16 cellular contexts compared by ENCODE assay signal in genomic region chr5:173535976-173536639, GRCh38.
DNase-seq lines count a peak whose midpoint lies in the region; ATAC-seq, FAIRE-seq and TF ChIP-seq lines count a peak whose summit lies in the region.
"Had no signal": no experiment of that assay in that cellular context is flagged by ENCODE, and none has a peak within 500 bp of the region (broad histone marks: within the 10 kb centered on the region; RNA-seq: fewer than 3 reads in every experiment).

No MANE protein-coding gene starts in this region.

- DNase-seq in DMS53 (lab: John Stamatoyannopoulos, UW) (peak; percentile 12), DMS53 treated with DMSO at 0.1 percent for 48 hours (lab: John Stamatoyannopoulos, UW; ENCODE audit: unreplicated experiment) (no peak), RPMI7951 (ENCODE audit: low read depth) (peak; percentile 39), fibroblast of pulmonary artery (ENCODE audit: low read depth) (peak; percentile 24), urothelium cell line (ENCODE audit: low spot score) (peak; percentile 18), OCI-M2 (lab: John Stamatoyannopoulos, UW; ENCODE audit: unreplicated experiment) (no peak), NCI-H2029 treated with DMSO at 0.1 percent for 48 hours (lab: John Stamatoyannopoulos, UW) (no peak)
- DNase-seq: CD8-positive, alpha-beta T cell; NCI-H1092 treated with DMSO at 0.1 percent for 48 hours; NCI-H187; NCI-H446; NCI-H774; SIG-M5 had no signal

- ATAC-seq in GM19463 (IDR thresholded peaks at IDR 0.05; ENCODE audit: unreplicated experiment), result no peak
- ATAC-seq: CD8-positive, alpha-beta T cell had no signal

- no peak overlapping the region for H3K4me3 ChIP-seq in fibroblast of pulmonary artery (replicated peaks; ENCODE audit: low read depth, low read length)

- no peak for FAIRE-seq in urothelium cell line (lab: Jason Lieb, UNC)
- FAIRE-seq: GM18507, HTR-8/SVneo had no signal

- TF ChIP-seq CTCF in fibroblast of pulmonary artery (IDR thresholded peaks at IDR 0.05; ENCODE audit: low read length, missing control alignments), result no peak

Comparison
In these comparisons a context has a peak if more than half of its experiments do, and no peak if none do; other contexts are left out.
1. DNase-seq: peak in DMS53 (single experiment), RPMI7951 (single experiment), fibroblast of pulmonary artery (single experiment) and urothelium cell line (single experiment); none in DMS53 treated with DMSO at 0.1 percent for 48 hours (single experiment), OCI-M2 (single experiment) and NCI-H2029 treated with DMSO at 0.1 percent for 48 hours (single experiment).